In the genomic region with DNA sequence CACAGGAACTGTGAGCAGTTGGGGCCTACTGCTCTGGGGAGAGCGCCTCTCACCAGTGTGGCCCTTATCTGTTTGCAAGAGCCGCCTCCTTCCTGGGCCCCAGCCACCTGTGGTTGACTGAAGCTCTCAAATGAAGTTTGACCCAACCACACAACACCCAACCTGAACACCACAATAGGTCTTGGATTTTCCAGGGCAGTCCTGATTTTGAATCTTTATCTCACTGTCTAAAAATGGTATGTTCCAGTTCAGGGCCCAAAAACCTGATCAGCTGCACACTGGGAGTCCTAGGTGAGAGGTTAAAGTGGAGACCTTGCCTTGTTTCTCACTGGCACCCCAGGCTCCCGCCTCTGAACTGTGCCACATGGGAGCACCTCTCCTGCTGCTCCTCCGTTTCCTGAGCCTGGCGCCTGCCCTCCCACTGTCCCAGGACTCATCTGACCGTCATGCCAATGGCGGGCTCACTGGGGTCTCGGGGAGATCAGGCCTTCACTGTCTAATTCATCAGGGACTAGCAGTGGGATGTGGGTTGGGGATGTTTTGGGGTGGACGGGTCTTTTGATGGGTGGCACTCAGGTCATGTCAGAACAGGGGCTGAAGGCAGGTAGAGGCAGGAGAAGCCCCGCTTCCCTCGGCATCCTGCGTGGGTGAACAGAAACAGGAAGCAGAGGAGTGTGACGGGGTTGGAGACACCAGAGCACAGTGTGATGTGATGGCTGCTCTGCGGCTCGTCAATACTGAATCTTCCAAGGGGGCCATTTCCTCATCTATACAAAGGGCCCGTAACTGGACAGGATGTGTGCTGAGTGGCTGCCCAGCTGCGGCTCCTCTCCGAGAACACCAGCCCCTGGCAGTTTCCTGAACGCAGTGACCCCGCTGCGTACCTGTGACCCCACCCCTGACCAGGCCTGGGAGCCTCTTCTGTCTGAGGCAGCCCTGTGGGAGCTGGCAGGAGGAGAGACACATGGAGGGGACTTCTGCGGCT, we compare ENCODE assay signal across 9 cellular contexts. TPM values are rescaled to one million over a fixed set of nuclear protein-coding genes. Genes with fewer than 3 reads are reported as not detected.
DNase-seq lines count a peak whose midpoint lies in the region; ATAC-seq and TF ChIP-seq lines count a peak whose summit lies in the region.
"Had no signal": no experiment of that assay in that cellular context is flagged by ENCODE, and none has a peak within 500 bp of the region (broad histone marks: within the 10 kb centered on the region; RNA-seq: fewer than 3 reads in every experiment).

No MANE protein-coding gene starts in this region.

- H3K36me3 ChIP-seq in CD4-positive, CD25-positive, alpha-beta regulatory T cell (ENCODE audit: control insufficient read depth, insufficient read depth, low read length), result no peaks in the 10 kb centered on the region
- no peaks in the 10 kb centered on the region for H3K36me3 ChIP-seq in esophagus muscularis mucosa

- peak; percentile 76 to 80 for ATAC-seq in CD4-positive, CD25-positive, alpha-beta regulatory T cell (ENCODE audit: low read depth in 2 of 2)
- ATAC-seq in HG02610 (IDR thresholded peaks at IDR 0.05; ENCODE audit: unreplicated experiment), result peak; percentile 85
- ATAC-seq in activated CD4-positive, CD25-positive, alpha-beta regulatory T cell treated with anti-CD3 and anti-CD28 coated beads, Interleukin-2, amount 50 U/mL, for 24 hours, result peak; percentile 70 to 76
- ATAC-seq in stimulated activated effector memory CD8-positive, alpha-beta T cell treated with anti-CD3 and anti-CD28 coated beads, Interleukin-12 subunit alpha, Interleukin-12 subunit beta, amount 100 ng/mL, for 72 hours, result peak; percentile 90

- H3K4me1 Mint-ChIP-seq in CD4-positive, CD25-positive, alpha-beta regulatory T cell, result peaks cover 10 to 36% (median 26%) of the 10 kb centered on the region in 4 donors
- peaks cover 33% of the 10 kb centered on the region for H3K4me1 Mint-ChIP-seq in stimulated activated effector memory CD8-positive, alpha-beta T cell treated with anti-CD3 and anti-CD28 coated beads, Interleukin-12 subunit alpha, Interleukin-12 subunit beta, amount 100 ng/mL, for 72 hours

- no peak for TF ChIP-seq POLR2A in esophagus muscularis mucosa (IDR thresholded peaks at IDR 0.05; ENCODE audit: low read depth)

- peaks cover 26% of the 10 kb centered on the region for H3K4me1 ChIP-seq in CD4-positive, CD25-positive, alpha-beta regulatory T cell (ENCODE audit: control insufficient read depth, insufficient read depth, low read length, poor library complexity, severe bottlenecking)
- peaks cover 9 to 28% (median 23%) of the 10 kb centered on the region in 4 donors for H3K4me1 ChIP-seq in esophagus muscularis mucosa

- TF ChIP-seq CTCF in esophagus muscularis mucosa (IDR thresholded peaks at IDR 0.05), result no peak

- no peaks in the 10 kb centered on the region for H3K27me3 ChIP-seq in CD4-positive, CD25-positive, alpha-beta regulatory T cell (ENCODE audit: control insufficient read depth, insufficient read depth, low read length)
- no peaks in the 10 kb centered on the region for H3K27me3 ChIP-seq in esophagus muscularis mucosa

- TF ChIP-seq EP300 in esophagus muscularis mucosa (IDR thresholded peaks at IDR 0.05), result no peak

- peak overlapping the region; percentile 98 to 100 (median 99) for H3K27ac Mint-ChIP-seq in CD4-positive, CD25-positive, alpha-beta regulatory T cell
- H3K27ac Mint-ChIP-seq in stimulated activated effector memory CD8-positive, alpha-beta T cell treated with anti-CD3 and anti-CD28 coated beads, Interleukin-12 subunit alpha, Interleukin-12 subunit beta, amount 100 ng/mL, for 72 hours, result peak overlapping the region; percentile 96

- H3K27me3 Mint-ChIP-seq in CD4-positive, CD25-positive, alpha-beta regulatory T cell, result no peaks in the 10 kb centered on the region

- H3K9me3 ChIP-seq in CD4-positive, CD25-positive, alpha-beta regulatory T cell (ENCODE audit: control insufficient read depth in 2 of 2, low read length in 2 of 2), result no peaks in the 10 kb centered on the region
- H3K9me3 ChIP-seq in esophagus muscularis mucosa, result no peaks in the 10 kb centered on the region

- WGBS in esophagus muscularis mucosa, result 71% methylated on average over 16 of the region's 22 CpGs

- H3K4me3 Mint-ChIP-seq in CD4-positive, CD25-positive, alpha-beta regulatory T cell, result peak overlapping the region; percentile 3 to 81 (median 74)
- H3K4me3 Mint-ChIP-seq in stimulated activated effector memory CD8-positive, alpha-beta T cell treated with anti-CD3 and anti-CD28 coated beads, Interleukin-12 subunit alpha, Interleukin-12 subunit beta, amount 100 ng/mL, for 72 hours, result peak overlapping the region; percentile 60

- H3K9me3 Mint-ChIP-seq in CD4-positive, CD25-positive, alpha-beta regulatory T cell, result no peaks in the 10 kb centered on the region
- no peaks in the 10 kb centered on the region for H3K9me3 Mint-ChIP-seq in stimulated activated effector memory CD8-positive, alpha-beta T cell treated with anti-CD3 and anti-CD28 coated beads, Interleukin-12 subunit alpha, Interleukin-12 subunit beta, amount 100 ng/mL, for 72 hours

- intact Hi-C loops in esophagus muscularis mucosa (cut with DNase I), result no loop called here

- H3K4me3 ChIP-seq in CD4-positive, CD25-positive, alpha-beta regulatory T cell (ENCODE audit: low read depth, low read length), result peak overlapping the region; percentile 9
- H3K4me3 ChIP-seq in esophagus muscularis mucosa, result no peak overlapping the region

- peak; percentile 22 to 80 (median 59) for DNase-seq in CD4-positive, CD25-positive, alpha-beta regulatory T cell
- no peak for DNase-seq in esophagus muscularis mucosa (ENCODE audit: extremely low spot score)
- DNase-seq in stimulated activated effector memory CD8-positive, alpha-beta T cell treated with anti-CD3 and anti-CD28 coated beads, Interleukin-12 subunit alpha, Interleukin-12 subunit beta, amount 100 ng/mL, for 72 hours (ENCODE audit: low spot score in 2 of 2), result peak; percentile 42 to 81
- no peak for DNase-seq in hypothalamus (lab: John Stamatoyannopoulos, UW)
- no peak for DNase-seq in NCI-H524 treated with DMSO at 0.1 percent for 48 hours (lab: John Stamatoyannopoulos, UW)
- no peak for DNase-seq in kidney tubule cell (ENCODE audit: low spot score)

- H3K36me3 Mint-ChIP-seq in CD4-positive, CD25-positive, alpha-beta regulatory T cell, result no peaks in the 10 kb centered on the region
- no peaks in the 10 kb centered on the region for H3K36me3 Mint-ChIP-seq in stimulated activated effector memory CD8-positive, alpha-beta T cell treated with anti-CD3 and anti-CD28 coated beads, Interleukin-12 subunit alpha, Interleukin-12 subunit beta, amount 100 ng/mL, for 72 hours

- H3K27ac ChIP-seq in CD4-positive, CD25-positive, alpha-beta regulatory T cell (ENCODE audit: insufficient read depth, low read length, poor library complexity, severe bottlenecking), result peak overlapping the region; percentile 83
- peak overlapping the region; percentile 77 to 80 (median 78) for H3K27ac ChIP-seq in esophagus muscularis mucosa (replicated peaks in 1 of 4)
- H3K27ac ChIP-seq: VCaP had no signal

RNA-seq across cellular contexts. Expression of a gene that starts 59.6 kb away (rescaled TPM):
- total RNA-seq in CD4-positive, CD25-positive, alpha-beta regulatory T cell, result 216 TPM
- 10 to 100 TPM; 38.5 to 60.2 (median 44.8) TPM for polyA plus RNA-seq in CD4-positive, CD25-positive, alpha-beta regulatory T cell
- total RNA-seq in esophagus muscularis mucosa, result 100 to 1,000 TPM in 2 of 4 donors, 10 to 100 TPM in 2; 71.1 to 156 (median 116) TPM

Comparison
In these comparisons a context has a peak if more than half of its experiments do, and no peak if none do; other contexts are left out.
1. DNase-seq: peak in CD4-positive, CD25-positive, alpha-beta regulatory T cell (3 of 3) and stimulated activated effector memory CD8-positive, alpha-beta T cell treated with anti-CD3 and anti-CD28 coated beads, Interleukin-12 subunit alpha, Interleukin-12 subunit beta, amount 100 ng/mL, for 72 hours (2 of 2); none in esophagus muscularis mucosa (single experiment), hypothalamus (0 of 51), NCI-H524 treated with DMSO at 0.1 percent for 48 hours (single experiment) and kidney tubule cell (single experiment).
2. Peak in every context shown above with its lines, with median percentiles within 50 percentile points of each other: ATAC-seq.